8 cellular contexts compared by ENCODE assay signal in genomic region chr14:50001146-50001998, GRCh38.
DNase-seq lines count a peak whose midpoint lies in the region; ATAC-seq, FAIRE-seq and TF ChIP-seq lines count a peak whose summit lies in the region.

No MANE protein-coding gene starts in this region.

- H3K36me3 ChIP-seq in DOHH2 (ENCODE audit: control insufficient read depth, low read length) (no peaks in the 10 kb centered on the region), fibroblast of lung (ENCODE audit: control insufficient read depth, insufficient read depth, low read length) (no peaks in the 10 kb centered on the region), rectal smooth muscle tissue (ENCODE audit: control insufficient read depth, insufficient read depth, low read length) (no peaks in the 10 kb centered on the region)

- H3K4me2 ChIP-seq in DOHH2 (ENCODE audit: low read length) (peak overlapping the region; percentile 75), fibroblast of lung (ENCODE audit: extremely low read depth, insufficient read depth, low read length) (peak overlapping the region; percentile 46)

- H2AFZ ChIP-seq in fibroblast of lung (ENCODE audit: low read length), result no peak overlapping the region

- TF ChIP-seq CTCF in DOHH2 (IDR thresholded peaks at IDR 0.05; ENCODE audit: low read depth, low read length, poor library complexity, severe bottlenecking) (no peak), fibroblast of lung (conservative IDR thresholded peaks at IDR 0.05 in 1 of 2, IDR thresholded peaks at IDR 0.05 in 1 of 2; ENCODE audit: low read depth in 1 of 2, low read length in 2 of 2) (no peak)

- H3K79me2 ChIP-seq in DOHH2 (ENCODE audit: control insufficient read depth, low read length) (no peaks in the 10 kb centered on the region; the same call in 1 of the 2 replicates), fibroblast of lung (ENCODE audit: control insufficient read depth, insufficient read depth, low read length) (no peaks in the 10 kb centered on the region)

- H3K9me2 ChIP-seq in DOHH2 (replicated peaks; ENCODE audit: control insufficient read depth, low read length), result no peaks in the 10 kb centered on the region

- peak overlapping the region; percentile 71 for H3K4me3 ChIP-seq in DOHH2 (ENCODE audit: low read length)
- peak overlapping the region in 1 of 4 experiments; percentile 33 for H3K4me3 ChIP-seq in fibroblast of lung (replicated peaks in 1 of 4; ENCODE audit: control extremely low read depth in 1 of 4, insufficient read depth in 1 of 4, low read depth in 3 of 4, low read length in 4 of 4)
- peak overlapping the region; percentile 51 for H3K4me3 ChIP-seq in rectal smooth muscle tissue (ENCODE audit: low read length)

- FAIRE-seq in H54 (lab: Jason Lieb, UNC), result peak; percentile 38

- H3K27me3 ChIP-seq in DOHH2 (ENCODE audit: control insufficient read depth, low read length) (no peaks in the 10 kb centered on the region), fibroblast of lung (ENCODE audit: control insufficient read depth, insufficient read depth, low read length) (no peaks in the 10 kb centered on the region), rectal smooth muscle tissue (ENCODE audit: control insufficient read depth, insufficient read depth, low read length) (no peaks in the 10 kb centered on the region)

- peaks cover 26% of the 10 kb centered on the region for H3F3A ChIP-seq in DOHH2 (ENCODE audit: control insufficient read depth, insufficient read depth)

- H3K4me1 ChIP-seq in DOHH2 (ENCODE audit: control insufficient read depth, low read length), result peaks cover 53% of the 10 kb centered on the region
- peaks cover 34% of the 10 kb centered on the region for H3K4me1 ChIP-seq in fibroblast of lung (ENCODE audit: control insufficient read depth, extremely low read depth, insufficient read depth, low read length)
- H3K4me1 ChIP-seq in rectal smooth muscle tissue (ENCODE audit: control insufficient read depth, insufficient read depth, low read length), result peaks cover 18% of the 10 kb centered on the region

- H4K20me1 ChIP-seq in DOHH2 (ENCODE audit: control insufficient read depth, insufficient read depth, low read depth, low read length) (no peaks in the 10 kb centered on the region), fibroblast of lung (ENCODE audit: control insufficient read depth, extremely low read depth, insufficient read depth, low read length) (no peaks in the 10 kb centered on the region)

- no peak; the same call in 1 of the 2 replicates for TF ChIP-seq POLR2A in H54 (IDR thresholded peaks at IDR 0.05; ENCODE audit: low read depth, low read length)

- H3K9me3 ChIP-seq in DOHH2 (ENCODE audit: control insufficient read depth, insufficient read depth, low read length), result no peaks in the 10 kb centered on the region
- no peaks in the 10 kb centered on the region for H3K9me3 ChIP-seq in fibroblast of lung (ENCODE audit: control insufficient read depth, insufficient read depth, low read depth, low read length)

- H3K27ac ChIP-seq in DOHH2 (ENCODE audit: low read depth, low read length), result peak overlapping the region; percentile 81
- peak overlapping the region; percentile 97 for H3K27ac ChIP-seq in fibroblast of lung (ENCODE audit: insufficient read depth, low read length)
- peak overlapping the region; percentile 90 for H3K27ac ChIP-seq in rectal smooth muscle tissue (ENCODE audit: low read depth, low read length)

- no peak for ATAC-seq in HG02970 (IDR thresholded peaks at IDR 0.05; ENCODE audit: low FRiP score, unreplicated experiment)

- peak; percentile 36 for DNase-seq in H54 (ENCODE audit: insufficient read length, low spot score)
- DNase-seq in NCI-H526 (lab: John Stamatoyannopoulos, UW), result peak; percentile 51 to 76
- peak; percentile 53 for DNase-seq in activated T-cell treated with anti-CD3 and anti-CD28 coated beads for 4 hours
- peak in 1 of 2 donors; percentile 98 for DNase-seq in fibroblast of lung (ENCODE audit: low read depth in 2 of 2)
- no peak for DNase-seq in NCI-H1092 (lab: John Stamatoyannopoulos, UW)

- H3K9ac ChIP-seq in fibroblast of lung (ENCODE audit: insufficient read depth, low read length), result peak overlapping the region; percentile 9
- H3K9ac ChIP-seq in rectal smooth muscle tissue (ENCODE audit: low read length), result peak overlapping the region; percentile 7
